In the genomic region with DNA sequence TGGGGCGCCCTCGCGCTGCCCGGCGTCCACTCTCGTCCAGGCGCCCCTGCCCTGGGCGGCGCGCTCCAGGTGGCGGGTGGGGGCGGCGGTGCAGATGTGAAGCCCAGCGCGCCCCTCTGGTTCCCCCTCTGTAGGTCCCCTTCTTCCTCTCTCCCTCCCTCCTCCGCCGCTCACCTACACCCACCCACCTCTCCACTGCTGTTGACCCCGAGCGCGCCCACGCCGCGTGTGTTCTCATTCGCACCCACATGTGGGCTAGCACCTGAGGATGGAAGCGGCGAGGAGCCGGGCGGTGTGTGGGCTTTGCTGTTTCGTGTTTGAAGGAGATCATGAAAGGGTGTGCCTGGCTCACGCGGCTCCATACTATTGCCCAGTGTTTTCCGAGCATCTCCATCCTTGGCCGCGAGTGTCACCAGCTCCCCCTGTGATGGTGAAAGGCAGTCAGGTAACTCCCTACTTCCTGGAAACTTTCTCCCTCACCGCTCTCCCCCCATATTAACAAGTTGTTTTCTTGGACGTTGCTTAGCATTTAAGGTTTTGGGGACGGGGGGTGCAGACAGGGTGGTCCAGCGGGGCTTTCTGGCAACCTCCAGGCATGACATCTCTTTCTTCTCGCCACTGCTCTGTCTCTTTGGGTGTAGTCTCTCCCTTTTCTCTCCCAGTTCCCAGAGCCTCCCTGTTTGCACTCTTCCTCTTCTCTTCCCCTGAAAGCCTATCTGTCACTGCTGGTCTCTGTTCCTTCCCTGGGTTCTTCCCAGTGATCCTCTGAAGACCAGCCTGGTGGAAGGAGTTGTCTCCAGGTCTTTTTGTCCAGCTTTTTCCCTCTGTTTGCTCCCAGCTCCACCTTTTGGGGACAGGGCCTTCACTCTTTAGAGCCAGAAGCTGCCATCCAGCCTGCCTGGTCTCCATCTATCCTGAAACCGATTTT, we compare ENCODE assay signal across 8 cellular contexts. TPM values are rescaled to one million over a fixed set of nuclear protein-coding genes. Genes with fewer than 3 reads are reported as not detected.
A peak's percentile ranks its signal among the peaks of the same experiment; 100 is the strongest.
DNase-seq lines count a peak whose midpoint lies in the region; ATAC-seq and TF ChIP-seq lines count a peak whose summit lies in the region.

No MANE protein-coding gene starts in this region.

- H3K27me3 ChIP-seq in ascending aorta (no peaks in the 10 kb centered on the region), mesenchymal stem cell (ENCODE audit: control insufficient read depth in 1 of 2, insufficient read depth in 1 of 2, low read length in 2 of 2) (peaks cover 0 to 70% of the 10 kb centered on the region in 2 experiments), upper lobe of left lung (peaks cover 0 to 28% (median 7%) of the 10 kb centered on the region in 4 donors)

- H4K91ac ChIP-seq in mesenchymal stem cell (ENCODE audit: low read length) = peak overlapping the region; percentile 43

- H2AFZ ChIP-seq in mesenchymal stem cell (ENCODE audit: low read depth, low read length) = no peak overlapping the region

- H3K79me1 ChIP-seq in mesenchymal stem cell (replicated peaks; ENCODE audit: low read length, poor library complexity, severe bottlenecking) = peaks cover 1% of the 10 kb centered on the region

- peaks cover 88% of the 10 kb centered on the region for H3K27me3 Mint-ChIP-seq in activated naive CD4-positive, alpha-beta T cell treated with anti-CD3 and anti-CD28 coated beads, Interleukin-2, amount 10 ng/mL, durations not matched to agents 7 days and 5 days

- H2AK5ac ChIP-seq in mesenchymal stem cell (ENCODE audit: low read length, severe bottlenecking) = no peak overlapping the region

- peaks cover 24% of the 10 kb centered on the region for H3K4me1 Mint-ChIP-seq in activated naive CD4-positive, alpha-beta T cell treated with anti-CD3 and anti-CD28 coated beads, Interleukin-2, amount 10 ng/mL, durations not matched to agents 7 days and 5 days

- TF ChIP-seq CTCF in ascending aorta (IDR thresholded peaks at IDR 0.05) (no peak), upper lobe of left lung (IDR thresholded peaks at IDR 0.05) (no peak)

- no peaks in the 10 kb centered on the region for H3K9me3 ChIP-seq in ascending aorta
- H3K9me3 ChIP-seq in mesenchymal stem cell (ENCODE audit: control insufficient read depth, low read length) = no peaks in the 10 kb centered on the region
- H3K9me3 ChIP-seq in upper lobe of left lung = no peaks in the 10 kb centered on the region

- peak overlapping the region; percentile 79 for H3K9ac ChIP-seq in mesenchymal stem cell (ENCODE audit: low read length)

- H3K18ac ChIP-seq in mesenchymal stem cell (ENCODE audit: low read depth in 1 of 2, low read length in 2 of 2) = peak overlapping the region in 1 of 2 experiments; percentile 37

- H3K27ac Mint-ChIP-seq in activated naive CD4-positive, alpha-beta T cell treated with anti-CD3 and anti-CD28 coated beads, Interleukin-2, amount 10 ng/mL, durations not matched to agents 7 days and 5 days = no peak overlapping the region

- no peak for TF ChIP-seq EP300 in upper lobe of left lung (IDR thresholded peaks at IDR 0.05)

- H3K4me2 ChIP-seq in mesenchymal stem cell (ENCODE audit: low read length, poor library complexity, severe bottlenecking) = peak overlapping the region; percentile 92

- H4K8ac ChIP-seq in mesenchymal stem cell (ENCODE audit: low read length) = no peak overlapping the region

- peak overlapping the region; percentile 89 to 99 for H3K27ac ChIP-seq in ascending aorta
- no peak overlapping the region for H3K27ac ChIP-seq in mesenchymal stem cell (ENCODE audit: low read length, poor library complexity, severe bottlenecking)
- H3K27ac ChIP-seq in upper lobe of left lung = peak overlapping the region in 3 of 4 donors; percentile 67 to 85 (median 69)

- no peak for ATAC-seq in upper lobe of left lung (ENCODE audit: low FRiP score in 2 of 2)

- peak overlapping the region in 1 of 2 experiments; percentile 53 for H3K14ac ChIP-seq in mesenchymal stem cell (ENCODE audit: low read length in 2 of 2)

- peak overlapping the region; percentile 33 for H3K4me3 Mint-ChIP-seq in activated naive CD4-positive, alpha-beta T cell treated with anti-CD3 and anti-CD28 coated beads, Interleukin-2, amount 10 ng/mL, durations not matched to agents 7 days and 5 days

- intact Hi-C loops in ascending aorta (cut with DNase I) = loop anchor here (5.0 kb wide), 2 partner anchors 128 to 233 kb away; no protein-coding TSS in a partner anchor

- no peak overlapping the region for H2BK5ac ChIP-seq in mesenchymal stem cell (ENCODE audit: low read depth, low read length, poor library complexity, severe bottlenecking)

- H3K4me1 ChIP-seq in ascending aorta = peaks cover 15 to 30% of the 10 kb centered on the region in 2 donors
- H3K4me1 ChIP-seq in mesenchymal stem cell (ENCODE audit: control insufficient read depth, insufficient read depth, low read depth, low read length) = peaks cover 18% of the 10 kb centered on the region
- peaks cover 11 to 22% (median 14%) of the 10 kb centered on the region in 4 donors for H3K4me1 ChIP-seq in upper lobe of left lung

- H2BK15ac ChIP-seq in mesenchymal stem cell (ENCODE audit: low read depth, poor library complexity, severe bottlenecking) = peak overlapping the region; percentile 60

- H3K9me3 Mint-ChIP-seq in activated naive CD4-positive, alpha-beta T cell treated with anti-CD3 and anti-CD28 coated beads, Interleukin-2, amount 10 ng/mL, durations not matched to agents 7 days and 5 days = no peaks in the 10 kb centered on the region

- no peak for TF ChIP-seq POLR2A in upper lobe of left lung (IDR thresholded peaks at IDR 0.05)

- no peak overlapping the region for H3K23ac ChIP-seq in mesenchymal stem cell (ENCODE audit: low read length in 2 of 2)

- CTCF ChIA-PET in activated naive CD4-positive, alpha-beta T cell treated with anti-CD3 and anti-CD28 coated beads, Interleukin-2, amount 10 ng/mL, durations not matched to agents 7 days and 5 days (lab: Charles Lee) = interaction anchor here (1.0 kb wide), 1 partner anchor 528 kb away, joined by 3 read pairs; no protein-coding TSS in a partner anchor

- DNase-seq in activated naive CD4-positive, alpha-beta T cell treated with anti-CD3 and anti-CD28 coated beads, Interleukin-2, amount 10 ng/mL, durations not matched to agents 7 days and 5 days = no peak
- no peak for DNase-seq in activated naive CD4-positive, alpha-beta T cell treated with Interleukin-2 at 50 U/mL for 16 hours
- DNase-seq in ascending aorta (ENCODE audit: low spot score in 2 of 2) = no peak
- DNase-seq in mesenchymal stem cell = peak; percentile 18
- peak in 1 of 2 donors; percentile 70 for DNase-seq in upper lobe of left lung
- no peak for DNase-seq in epidermal melanocyte (ENCODE audit: insufficient read length, low spot score)
- DNase-seq in SHP77 (lab: John Stamatoyannopoulos, UW) = no peak
- no peak for DNase-seq in activated CD8-positive, alpha-beta memory T cell treated with anti-CD3 and anti-CD28 coated beads, Interleukin-2, amount 50 U/mL, for 48 hours

- no peak overlapping the region for H3K4ac ChIP-seq in mesenchymal stem cell (ENCODE audit: low read depth in 1 of 2, low read length in 2 of 2)

- 9% methylated on average over 33 of the region's 40 CpGs for WGBS in mesenchymal stem cell
- WGBS in upper lobe of left lung, 2 donors = 12% methylated on average over 25 to 34 of the region's 40 CpGs

- no peak overlapping the region for H2BK120ac ChIP-seq in mesenchymal stem cell (ENCODE audit: low read depth, low read length)

- no peaks in the 10 kb centered on the region for H3K36me3 ChIP-seq in ascending aorta
- H3K36me3 ChIP-seq in mesenchymal stem cell (ENCODE audit: control insufficient read depth in 1 of 2, insufficient read depth in 2 of 2, low read depth in 1 of 2, low read length in 2 of 2) = no peaks in the 10 kb centered on the region
- no peaks in the 10 kb centered on the region for H3K36me3 ChIP-seq in upper lobe of left lung

- H2BK12ac ChIP-seq in mesenchymal stem cell (ENCODE audit: low read length in 2 of 2) = peak overlapping the region in 1 of 2 experiments; percentile 4

- peaks cover 1% of the 10 kb centered on the region for H3K36me3 Mint-ChIP-seq in activated naive CD4-positive, alpha-beta T cell treated with anti-CD3 and anti-CD28 coated beads, Interleukin-2, amount 10 ng/mL, durations not matched to agents 7 days and 5 days

- peak overlapping the region; percentile 60 to 99 for H3K4me3 ChIP-seq in ascending aorta
- H3K4me3 ChIP-seq in mesenchymal stem cell (ENCODE audit: insufficient read depth in 1 of 2, low read depth in 1 of 2, low read length in 2 of 2) = peak overlapping the region; percentile 57 to 96
- peak overlapping the region in 3 of 4 donors; percentile 45 to 59 (median 57) for H3K4me3 ChIP-seq in upper lobe of left lung

RNA-seq across cellular contexts. Expression of a gene that starts 1.6 kb away (rescaled TPM):
- total RNA-seq in ascending aorta = 102 TPM
- 2.9 TPM for polyA plus RNA-seq in mesenchymal stem cell (2013, experiment 1 of 2)
- 2.8 TPM for polyA plus RNA-seq in mesenchymal stem cell (2013, experiment 2 of 2)
- total RNA-seq in upper lobe of left lung = 10 to 100 TPM in 2 of 6 donors, 1 to 10 TPM in 4; 5.2 to 45.1 (median 8.8) TPM

RNA-seq across cellular contexts. Expression of a gene that starts 50.1 kb away (rescaled TPM):
- total RNA-seq in ascending aorta (23.3 TPM), upper lobe of left lung (10 to 100 TPM in 5 of 6 donors, 1 to 10 TPM in 1; 5.5 to 30.4 (median 12.2) TPM)
- polyA plus RNA-seq in mesenchymal stem cell (2013, experiment 1 of 2) = 28.4 TPM
- polyA plus RNA-seq in mesenchymal stem cell (2013, experiment 2 of 2) = 26.4 TPM
